8 cellular contexts compared by ENCODE assay signal in the genomic region with DNA sequence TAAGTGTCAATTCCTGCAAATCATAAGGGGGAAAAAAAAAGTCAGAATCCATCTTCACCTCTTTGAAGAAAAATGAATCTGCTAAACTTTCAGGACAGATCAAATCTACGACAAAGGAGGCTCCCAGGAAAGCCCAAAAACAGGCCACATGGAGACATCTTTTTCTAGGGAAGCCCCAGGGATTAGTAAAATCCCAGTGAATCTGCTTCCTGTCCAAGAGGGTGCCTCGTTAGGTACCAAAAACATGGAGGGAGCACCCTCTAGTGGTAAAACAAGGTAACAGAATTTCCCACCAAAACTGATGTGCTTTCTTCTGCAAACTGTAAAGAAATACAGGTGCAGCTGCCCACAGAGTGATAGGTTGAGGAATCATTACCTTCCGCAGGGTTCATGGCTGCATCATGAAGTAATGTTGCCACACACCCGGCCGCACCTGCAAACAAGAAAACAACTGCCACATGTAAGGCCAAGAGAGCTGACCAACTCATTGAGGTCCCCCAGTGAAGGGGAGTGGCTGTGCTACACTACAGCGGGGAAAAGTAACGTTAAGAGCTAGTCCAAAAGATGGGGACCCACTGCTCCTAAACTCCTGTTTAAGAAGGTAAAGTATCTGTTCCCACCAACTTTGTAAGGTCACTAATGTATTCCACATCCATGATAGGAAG. TPM values are rescaled to one million over a fixed set of nuclear protein-coding genes. Genes with fewer than 3 reads are reported as not detected.
A peak's percentile ranks its signal among the peaks of the same experiment; 100 is the strongest.
DNase-seq lines count a peak whose midpoint lies in the region; ATAC-seq and TF ChIP-seq lines count a peak whose summit lies in the region.

No MANE protein-coding gene starts in this region.

- H3K9me3 Mint-ChIP-seq in endodermal cell, result no peaks in the 10 kb centered on the region
- H3K9me3 Mint-ChIP-seq in mesothelial cell of epicardium, result no peaks in the 10 kb centered on the region

- H3K9me3 ChIP-seq in endodermal cell (ENCODE audit: control insufficient read depth, low read length), result no peaks in the 10 kb centered on the region

- ATAC-seq in GM21381 (IDR thresholded peaks at IDR 0.05; ENCODE audit: unreplicated experiment), result no peak

- no peaks in the 10 kb centered on the region for H3K27me3 ChIP-seq in endodermal cell (ENCODE audit: control insufficient read depth, insufficient read depth, low read length, poor library complexity, severe bottlenecking)

- H3K9ac ChIP-seq in endodermal cell (ENCODE audit: extremely low read depth, low read length, poor library complexity, severe bottlenecking), result no peak overlapping the region

- DNase-seq in AG08396 (ENCODE audit: low spot score), result peak; percentile 72
- DNase-seq in GF-D8 (lab: John Stamatoyannopoulos, UW), result peak; percentile 5
- DNase-seq in LNCaP clone FGC (ENCODE audit: low read depth), result peak; percentile 4
- peak; percentile 48 for DNase-seq in SKM-1 treated with dmso at 0.1 percent for 144 hours (lab: John Stamatoyannopoulos, UW; ENCODE audit: unreplicated experiment)
- peak; percentile 69 for DNase-seq in endodermal cell
- no peak for DNase-seq in mesothelial cell of epicardium (ENCODE audit: low spot score in 2 of 2, unreplicated experiment in 2 of 2)
- no peak for DNase-seq in stimulated activated CD8-positive, alpha-beta memory T cell treated with anti-CD3 and anti-CD28 coated beads, Interleukin-4, amount 100 ng/mL, for 48 hours

- H3K4me3 Mint-ChIP-seq in endodermal cell (no peak overlapping the region), mesothelial cell of epicardium (no peak overlapping the region)

- H3K27ac ChIP-seq in endodermal cell (ENCODE audit: low read depth, low read length), result no peak overlapping the region

- H3K27ac Mint-ChIP-seq in endodermal cell (no peak overlapping the region), mesothelial cell of epicardium (no peak overlapping the region)

- no peak overlapping the region for H3K4me3 ChIP-seq in LNCaP clone FGC (ENCODE audit: low read depth, low read length)
- H3K4me3 ChIP-seq in endodermal cell (ENCODE audit: low read length), result no peak overlapping the region

- peaks cover 9% of the 10 kb centered on the region for H3K36me3 Mint-ChIP-seq in endodermal cell (ENCODE audit: low read depth)
- H3K36me3 Mint-ChIP-seq in mesothelial cell of epicardium, result peaks cover 1% of the 10 kb centered on the region

- H3K4me1 Mint-ChIP-seq in endodermal cell (peaks cover 18% of the 10 kb centered on the region), mesothelial cell of epicardium (peaks cover 1% of the 10 kb centered on the region)

- H3K4me1 ChIP-seq in endodermal cell (ENCODE audit: control insufficient read depth, insufficient read depth, low read length), result peaks cover 7% of the 10 kb centered on the region

- WGBS in endodermal cell (ENCODE audit: insufficient coverage in 1 of 2, insufficient read length in 1 of 2), 2 experiments, result 36 to 39% methylated on average over 6 to 7 of the region's 7 CpGs

- TF ChIP-seq CTCF in LNCaP clone FGC (IDR thresholded peaks at IDR 0.05; ENCODE audit: control insufficient read depth, extremely low read depth, insufficient read depth) (peak; percentile 56), endodermal cell (conservative IDR thresholded peaks at IDR 0.05) (peak; percentile 90), mesothelial cell of epicardium (IDR thresholded peaks at IDR 0.05; ENCODE audit: unreplicated experiment) (peak; percentile 87)

- H3K27me3 Mint-ChIP-seq in endodermal cell (ENCODE audit: insufficient read depth) (no peaks in the 10 kb centered on the region), mesothelial cell of epicardium (ENCODE audit: low read depth) (no peaks in the 10 kb centered on the region)

- H3K36me3 ChIP-seq in endodermal cell (ENCODE audit: control insufficient read depth, insufficient read depth, low read length), result peaks cover 23% of the 10 kb centered on the region

RNA-seq across cellular contexts. Expression of a gene that starts 7.9 kb away (rescaled TPM):
- total RNA-seq in endodermal cell, result 10 to 100 TPM; 20.4 to 30.0 TPM
- polyA plus RNA-seq in endodermal cell (2013, experiment 1 of 2), result 38.9 TPM
- 37.1 TPM for polyA plus RNA-seq in endodermal cell (2013, experiment 2 of 2)
- 41.2 to 44.8 TPM (median 41.4 TPM) in 3 replicates for total RNA-seq in mesothelial cell of epicardium

RNA-seq across cellular contexts. Expression of a gene that starts 47.0 kb away (rescaled TPM):
- total RNA-seq in endodermal cell (10 to 100 TPM; 23.8 to 26.4 TPM), mesothelial cell of epicardium (20.6 to 21.2 TPM (median 21.1 TPM) in 3 replicates)
- polyA plus RNA-seq in endodermal cell (2013, experiment 1 of 2), result 9.7 TPM
- 9.8 TPM for polyA plus RNA-seq in endodermal cell (2013, experiment 2 of 2)

Comparison
In these comparisons a context has a peak if more than half of its experiments do, and no peak if none do; other contexts are left out.
1. DNase-seq: peak in AG08396 (single experiment), GF-D8 (single experiment), LNCaP clone FGC (single experiment), SKM-1 treated with dmso at 0.1 percent for 144 hours (single experiment) and endodermal cell (single experiment); none in mesothelial cell of epicardium (0 of 2) and stimulated activated CD8-positive, alpha-beta memory T cell treated with anti-CD3 and anti-CD28 coated beads, Interleukin-4, amount 100 ng/mL, for 48 hours (single experiment).
2. Peak in every context shown above with its lines, with median percentiles within 50 percentile points of each other: CTCF ChIP-seq.